9 cellular contexts compared by ENCODE assay signal in the genomic region with DNA sequence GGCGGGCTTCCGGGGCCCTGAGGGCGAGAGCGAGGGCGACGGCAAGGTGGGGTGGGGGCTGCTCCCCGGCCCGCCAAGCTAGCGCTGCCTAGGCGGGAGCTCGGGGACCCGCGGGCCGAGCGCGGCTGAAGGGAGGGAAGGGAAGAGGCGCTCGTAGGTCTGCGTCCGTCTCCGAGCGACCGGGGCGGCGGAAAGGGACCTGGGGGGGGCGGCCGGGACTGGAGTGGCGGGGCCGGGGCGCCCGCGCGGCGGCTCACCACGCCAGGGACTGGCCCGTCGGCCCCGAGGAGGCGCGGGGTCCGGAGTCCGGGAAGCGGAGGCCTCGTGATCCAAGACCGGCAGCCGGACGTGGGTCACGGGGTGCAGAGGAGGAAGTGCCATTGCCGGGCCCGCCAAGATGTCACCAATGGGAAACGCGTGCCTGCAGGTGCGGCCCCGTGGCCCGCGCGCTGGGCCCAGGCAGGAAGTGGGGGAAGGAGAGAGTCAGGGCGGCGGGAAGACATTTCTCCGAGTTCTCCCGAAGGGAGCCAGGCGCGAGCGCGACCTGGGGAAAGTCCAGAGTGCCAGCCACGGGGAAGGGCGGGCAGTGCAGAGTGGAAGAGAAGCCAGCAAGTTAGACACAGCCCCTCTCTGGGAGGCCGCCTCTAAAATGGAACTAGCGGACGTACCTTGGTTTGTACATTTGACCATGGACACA. TPM values are rescaled to one million over a fixed set of nuclear protein-coding genes. Genes with fewer than 3 reads are reported as not detected.
DNase-seq lines count a peak whose midpoint lies in the region; ATAC-seq, FAIRE-seq and TF ChIP-seq lines count a peak whose summit lies in the region.
"Had no signal": no experiment of that assay in that cellular context is flagged by ENCODE, and none has a peak within 500 bp of the region (broad histone marks: within the 10 kb centered on the region; RNA-seq: fewer than 3 reads in every experiment).

No MANE protein-coding gene starts in this region.

- peaks cover 18 to 24% of the 10 kb centered on the region in 2 donors for H3K36me3 ChIP-seq in stomach smooth muscle (ENCODE audit: control insufficient read depth in 2 of 2, insufficient read depth in 2 of 2, low read length in 2 of 2)

- peak overlapping the region; percentile 47 to 76 for H3K9ac ChIP-seq in stomach smooth muscle (ENCODE audit: low read length in 2 of 2)

- peaks cover 61 to 72% of the 10 kb centered on the region in 2 donors for H3K4me1 Mint-ChIP-seq in natural killer cell treated with Interleukin-12 subunit alpha and Interleukin-12 subunit beta and Interleukin-15 and Interleukin-18, amount 100 ng/mL, for 72 hours (ENCODE audit: low read depth in 2 of 2)

- DNase-seq in D341Med (ENCODE audit: low spot score) (peak; percentile 92), HTR-8/SVneo (ENCODE audit: insufficient read length, low spot score) (peak; percentile 90), RCC 7860 (ENCODE audit: low spot score) (peak; percentile 90), fibroblast of pulmonary artery (ENCODE audit: low read depth) (peak; percentile 79)
- peak; percentile 64 for DNase-seq in activated T-helper 9 cell treated with anti-CD3 and anti-CD28 coated beads, Interleukin-2, amount 50 U/mL, for 16 hours (ENCODE audit: low read depth)
- peak; percentile 94 for DNase-seq in natural killer cell treated with Interleukin-12 subunit alpha and Interleukin-12 subunit beta and Interleukin-15 and Interleukin-18, amount 100 ng/mL, for 72 hours (ENCODE audit: low spot score)

- peak overlapping the region; percentile 82 for H3K4me3 Mint-ChIP-seq in natural killer cell treated with Interleukin-12 subunit alpha and Interleukin-12 subunit beta and Interleukin-15 and Interleukin-18, amount 100 ng/mL, for 72 hours

- FAIRE-seq in HTR-8/SVneo (lab: Jason Lieb, UNC) = peak; percentile 40
- FAIRE-seq in RCC 7860 (lab: Jason Lieb, UNC) = peak; percentile 75

- H3K27ac ChIP-seq in stomach smooth muscle (ENCODE audit: low read length) = peak overlapping the region; percentile 85

- H3K36me3 Mint-ChIP-seq in natural killer cell treated with Interleukin-12 subunit alpha and Interleukin-12 subunit beta and Interleukin-15 and Interleukin-18, amount 100 ng/mL, for 72 hours = peaks cover 45% of the 10 kb centered on the region

- H3K27ac Mint-ChIP-seq in natural killer cell treated with Interleukin-12 subunit alpha and Interleukin-12 subunit beta and Interleukin-15 and Interleukin-18, amount 100 ng/mL, for 72 hours = peak overlapping the region; percentile 88 to 92

- H3K4me1 ChIP-seq in stomach smooth muscle (ENCODE audit: control insufficient read depth, insufficient read depth, low read length) = peaks cover 23% of the 10 kb centered on the region

- TF ChIP-seq CTCF in fibroblast of pulmonary artery (IDR thresholded peaks at IDR 0.05; ENCODE audit: low read length, missing control alignments) = no peak

- no peaks in the 10 kb centered on the region for H3K27me3 ChIP-seq in stomach smooth muscle (ENCODE audit: control insufficient read depth in 1 of 2, insufficient read depth in 2 of 2, low read length in 2 of 2)

- no peaks in the 10 kb centered on the region for H3K9me3 Mint-ChIP-seq in natural killer cell treated with Interleukin-12 subunit alpha and Interleukin-12 subunit beta and Interleukin-15 and Interleukin-18, amount 100 ng/mL, for 72 hours

- no peaks in the 10 kb centered on the region for H3K9me3 ChIP-seq in stomach smooth muscle (ENCODE audit: control insufficient read depth in 2 of 2, low read length in 2 of 2)

- no peaks in the 10 kb centered on the region for H3K27me3 Mint-ChIP-seq in natural killer cell treated with Interleukin-12 subunit alpha and Interleukin-12 subunit beta and Interleukin-15 and Interleukin-18, amount 100 ng/mL, for 72 hours

- H3K4me3 ChIP-seq in fibroblast of pulmonary artery (replicated peaks; ENCODE audit: low read depth, low read length) = peak overlapping the region; percentile 73
- peak overlapping the region; percentile 70 to 80 for H3K4me3 ChIP-seq in stomach smooth muscle (ENCODE audit: low read length in 2 of 2)

- ATAC-seq in GM21423 (IDR thresholded peaks at IDR 0.05; ENCODE audit: unreplicated experiment) = peak; percentile 86
- ATAC-seq in natural killer cell treated with Interleukin-12 subunit alpha and Interleukin-12 subunit beta and Interleukin-15 and Interleukin-18, amount 100 ng/mL, for 72 hours = peak; percentile 87 to 92

RNA-seq across cellular contexts. Expression of a gene that starts 11.9 kb away (rescaled TPM):
- 100 to 1,000 TPM; 340 to 514 TPM for total RNA-seq in natural killer cell treated with Interleukin-12 subunit alpha and Interleukin-12 subunit beta and Interleukin-15 and Interleukin-18, amount 100 ng/mL, for 72 hours

RNA-seq across cellular contexts. Expression of a gene that starts 25.6 kb away (rescaled TPM):
- not detected for total RNA-seq in natural killer cell treated with Interleukin-12 subunit alpha and Interleukin-12 subunit beta and Interleukin-15 and Interleukin-18, amount 100 ng/mL, for 72 hours
- total RNA-seq: pulmonary artery endothelial cell had no signal

RNA-seq across cellular contexts. Expression of a gene that starts 39.8 kb away (rescaled TPM):
- total RNA-seq in natural killer cell treated with Interleukin-12 subunit alpha and Interleukin-12 subunit beta and Interleukin-15 and Interleukin-18, amount 100 ng/mL, for 72 hours = 1 to 10 TPM; 3.5 to 5.7 TPM

Comparison
In these comparisons a context has a peak if more than half of its experiments do, and no peak if none do; other contexts are left out.
1. Peak in every context shown above with its lines: DNase-seq, ATAC-seq, H3K4me3 ChIP-seq and H3K27ac ChIP-seq.